Comparison of ENCODE assay signal across 8 cellular contexts in the genomic region with DNA sequence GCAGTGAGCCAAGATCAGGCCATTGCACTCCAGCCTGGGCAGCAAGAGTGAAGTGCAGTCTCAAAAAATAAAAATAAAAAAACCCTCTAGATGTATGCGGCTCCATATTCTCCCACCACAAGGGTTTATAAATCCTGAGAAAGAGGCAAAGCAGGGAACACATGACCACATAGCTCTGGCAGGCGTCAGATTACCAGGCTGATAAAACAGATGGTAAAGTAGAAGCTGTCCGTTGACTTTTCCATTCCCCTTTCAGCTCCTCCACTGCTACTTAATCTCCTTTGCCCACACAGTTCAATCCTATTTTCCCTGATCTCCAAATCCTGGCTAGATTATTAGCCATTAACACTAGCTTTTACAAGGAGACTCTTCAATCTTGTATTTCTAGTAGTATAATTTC. TPM values are rescaled to one million over a fixed set of nuclear protein-coding genes. Genes with fewer than 3 reads are reported as not detected.
"Had no signal": no experiment of that assay in that cellular context is flagged by ENCODE, and none has a peak within 500 bp of the region (broad histone marks: within the 10 kb centered on the region; RNA-seq: fewer than 3 reads in every experiment).

No MANE protein-coding gene starts in this region.

RNA-seq across cellular contexts. Expression of a gene that starts 26.8 kb away (rescaled TPM):
- total RNA-seq: activated CD4-positive, alpha-beta T cell treated with anti-CD3 and anti-CD28 coated beads, Interleukin-2, amount 10 ng/mL, durations not matched to agents 24 days and 14 days; activated CD8-positive, alpha-beta memory T cell treated with anti-CD3 and anti-CD28 coated beads for 36 hours; activated CD8-positive, alpha-beta T cell treated with anti-CD3 and anti-CD28 coated beads for 36 hours; activated naive CD8-positive, alpha-beta T cell treated with anti-CD3 and anti-CD28 coated beads for 36 hours; activated T-helper 17 cell treated with anti-CD3 and anti-CD28 coated beads, Interleukin-2, amount 50 U/mL, for 72 hours; astrocyte; NCI-H460; T-helper 1 cell treated with Interleukin-12 subunit alpha and Interleukin-12 subunit beta and Interleukin-4 antibody, amounts not matched to agents 30 ng/mL and 1 ng/mL, for 36 hours had no signal
